Comparison of ENCODE assay signal across 1 cellular context in genomic region chr1:109239580-109240068, GRCh38.
A peak's percentile ranks its signal among the peaks of the same experiment; 100 is the strongest.
TF ChIP-seq lines count a peak whose summit lies in the region.

No MANE protein-coding gene starts in this region.

TF ChIP-seq in K562, 482 proteins besides CTCF, POLR2A, EP300 and RAD21 (continued from another document):
- no peak for TF ChIP-seq ZNF77 (CRISPR knock-in tag; IDR thresholded peaks at IDR 0.05)
- TF ChIP-seq ZNF512 (tag; IDR thresholded peaks at IDR 0.05), result no peak
- TF ChIP-seq NFIC (IDR thresholded peaks at IDR 0.05), result peak; percentile 10; the same call in 1 of the 2 replicates
- no peak for TF ChIP-seq ZNF76 (CRISPR knock-in tag; IDR thresholded peaks at IDR 0.05; ENCODE audit: borderline replicate concordance)
- TF ChIP-seq RBM17 (IDR thresholded peaks at IDR 0.05; ENCODE audit: borderline replicate concordance, low read depth, low read length), result no peak
- no peak for TF ChIP-seq HDGF (IDR thresholded peaks at IDR 0.05)
- TF ChIP-seq DNMT1 (IDR thresholded peaks at IDR 0.05), result peak; percentile 56; the same call in 1 of the 2 replicates
- TF ChIP-seq NFE2 (IDR thresholded peaks at IDR 0.05; ENCODE audit: low read depth), result no peak
- no peak for TF ChIP-seq CEBPB (tag; IDR thresholded peaks at IDR 0.05)
- no peak for TF ChIP-seq ZNF184 (CRISPR knock-in tag; IDR thresholded peaks at IDR 0.05)
- peak; percentile 93 for TF ChIP-seq POLR2AphosphoS2 (IDR thresholded peaks at IDR 0.05; ENCODE audit: low read length)
- TF ChIP-seq HDAC6 (IDR thresholded peaks at IDR 0.05; ENCODE audit: low read depth, low read length), result no peak
- TF ChIP-seq TOE1 (IDR thresholded peaks at IDR 0.05; ENCODE audit: borderline replicate concordance), result no peak; the same call in 1 of the 2 replicates
- no peak; the same call in 1 of the 2 replicates for TF ChIP-seq TOE1 (CRISPR knock-in tag; IDR thresholded peaks at IDR 0.05; ENCODE audit: borderline replicate concordance, low read depth)
- no peak for TF ChIP-seq NCOA4 (IDR thresholded peaks at IDR 0.05; ENCODE audit: partially characterized antibody)
- TF ChIP-seq PHB (CRISPR knock-in tag; IDR thresholded peaks at IDR 0.05), result 0 out of 2 replicates have a peak, but pooled peaks have one; percentile 10
- no peak for TF ChIP-seq NR3C1 (CRISPR knock-in tag; IDR thresholded peaks at IDR 0.05)
- no peak for TF ChIP-seq ZFP30 (CRISPR knock-in tag; IDR thresholded peaks at IDR 0.05; ENCODE audit: borderline replicate concordance)
- TF ChIP-seq UBTF (IDR thresholded peaks at IDR 0.05; ENCODE audit: borderline replicate concordance in 1 of 2, low read depth in 2 of 2, low read length in 2 of 2), result 0 out of 4 replicates have a peak, but pooled peaks of 1 of the 2 experiments have one; percentile 32
- no peak for TF ChIP-seq RFX5 (IDR thresholded peaks at IDR 0.05; ENCODE audit: low read depth, low read length)
- TF ChIP-seq RBM14 (IDR thresholded peaks at IDR 0.05; ENCODE audit: borderline replicate concordance, insufficient read depth, low read depth, low read length), result no peak
- peak; percentile 21; the same call in 1 of the 2 replicates for TF ChIP-seq CREM (IDR thresholded peaks at IDR 0.05; ENCODE audit: low read depth)
- peak in 1 of 3 experiments; percentile 21 for TF ChIP-seq YY1 (IDR thresholded peaks at IDR 0.05; ENCODE audit: borderline replicate concordance in 1 of 3, control insufficient read depth in 1 of 3, extremely low read depth in 1 of 3, insufficient read depth in 3 of 3, insufficient read length in 1 of 3, insufficient replicate concordance in 2 of 3, low read depth in 1 of 3, low read length in 2 of 3)
- TF ChIP-seq ZBTB9 (CRISPR knock-in tag; IDR thresholded peaks at IDR 0.05), result 0 out of 2 replicates have a peak, but pooled peaks have one; percentile 73
- no peak for TF ChIP-seq ZBTB49 (CRISPR knock-in tag; IDR thresholded peaks at IDR 0.05; ENCODE audit: borderline replicate concordance)
- peak in 1 of 2 experiments; percentile 75; a peak in 2 of 4 replicates for TF ChIP-seq MAZ (CRISPR knock-in tag; conservative IDR thresholded peaks at IDR 0.05 in 1 of 2, IDR thresholded peaks at IDR 0.05 in 1 of 2)
- TF ChIP-seq RCOR1 (IDR thresholded peaks at IDR 0.05; ENCODE audit: borderline replicate concordance in 1 of 2, low read depth in 2 of 2, low read length in 2 of 2), result peak; percentile 19 to 31; a peak in 1 of 4 replicates
- TF ChIP-seq ZFX (CRISPR knock-in tag; IDR thresholded peaks at IDR 0.05), result no peak
- TF ChIP-seq PTTG1 (tag; IDR thresholded peaks at IDR 0.05; ENCODE audit: low read depth), result no peak
- TF ChIP-seq ZNF436 (CRISPR knock-in tag; IDR thresholded peaks at IDR 0.05), result no peak
- no peak for TF ChIP-seq FOXJ2 (tag; IDR thresholded peaks at IDR 0.05)
- TF ChIP-seq SREBF2 (CRISPR knock-in tag; IDR thresholded peaks at IDR 0.05), result no peak
- TF ChIP-seq ZNF717 (CRISPR knock-in tag; IDR thresholded peaks at IDR 0.05), result peak; percentile 31; the same call in 1 of the 2 replicates
- peak; percentile 61; the same call in 1 of the 2 replicates for TF ChIP-seq SMC3 (conservative IDR thresholded peaks at IDR 0.05; ENCODE audit: insufficient read depth, low read depth, low read length)
- no peak for TF ChIP-seq KLF6 (CRISPR knock-in tag; IDR thresholded peaks at IDR 0.05; ENCODE audit: borderline replicate concordance)
- TF ChIP-seq HDAC1 (IDR thresholded peaks at IDR 0.05), result no peak
- TF ChIP-seq MYC (IDR thresholded peaks at IDR 0.05; ENCODE audit: low read depth, low read length), result no peak
- TF ChIP-seq MYC (CRISPR knock-in tag; IDR thresholded peaks at IDR 0.05; ENCODE audit: borderline replicate concordance, low read depth), result peak; percentile 38; the same call in 1 of the 2 replicates
- peak; percentile 66 for TF ChIP-seq SIRT6 (IDR thresholded peaks at IDR 0.05; ENCODE audit: low read depth, low read length)
- no peak for TF ChIP-seq FOXA3 (CRISPR knock-in tag; conservative IDR thresholded peaks at IDR 0.05 in 1 of 2, IDR thresholded peaks at IDR 0.05 in 1 of 2)
